In the genomic region with DNA sequence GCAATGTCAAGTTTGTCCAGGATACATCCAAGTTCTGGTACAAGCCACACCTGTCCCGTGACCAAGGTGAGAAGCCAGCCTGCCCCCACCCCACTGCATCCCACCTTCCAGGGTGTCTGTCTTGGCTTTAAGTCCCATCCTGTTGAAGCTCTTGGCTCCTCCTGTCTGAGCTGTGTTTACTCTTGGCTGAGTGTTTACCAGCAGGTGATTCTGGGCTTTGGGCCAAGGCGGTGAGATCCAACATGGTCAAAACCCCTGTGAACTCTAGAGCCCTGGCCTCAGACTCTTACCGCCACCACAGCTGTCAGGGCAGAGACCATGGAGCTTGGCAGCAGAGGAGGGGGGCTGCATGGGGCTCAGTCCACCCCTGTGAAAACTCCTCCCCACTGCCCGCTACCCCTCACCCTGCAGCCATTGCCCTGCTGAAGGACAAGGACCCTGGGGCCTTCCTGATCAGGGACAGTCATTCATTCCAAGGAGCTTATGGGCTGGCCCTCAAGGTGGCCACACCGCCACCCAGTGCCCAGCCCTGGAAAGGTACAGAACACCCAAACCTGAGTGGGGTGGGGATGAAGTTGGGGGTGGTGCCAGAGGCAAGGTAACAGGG, we compare ENCODE assay signal across 8 cellular contexts. TPM values are rescaled to one million over a fixed set of nuclear protein-coding genes. Genes with fewer than 3 reads are reported as not detected.
A peak's percentile ranks its signal among the peaks of the same experiment; 100 is the strongest.
DNase-seq lines count a peak whose midpoint lies in the region; ATAC-seq and TF ChIP-seq lines count a peak whose summit lies in the region.

No MANE protein-coding gene starts in this region.

- 0 out of 2 replicates have a peak, but pooled peaks have one; percentile 3 for TF ChIP-seq CTCF in AG10803 (conservative IDR thresholded peaks at IDR 0.05; ENCODE audit: low read length)
- TF ChIP-seq CTCF in VCaP (conservative IDR thresholded peaks at IDR 0.05), result peak; percentile 59

- no peak overlapping the region for H3K4me3 ChIP-seq in AG10803 (ENCODE audit: low read length)

- peak overlapping the region; percentile 76 for H3K27ac ChIP-seq in VCaP

- ATAC-seq in left lobe of liver, result peak; percentile 67
- ATAC-seq in HG03432 (IDR thresholded peaks at IDR 0.05; ENCODE audit: unreplicated experiment), result no peak
- ATAC-seq in HG02678 (IDR thresholded peaks at IDR 0.05; ENCODE audit: unreplicated experiment), result no peak
- no peak for ATAC-seq in HG03280 (IDR thresholded peaks at IDR 0.05; ENCODE audit: unreplicated experiment)

- DNase-seq in AG10803 (ENCODE audit: low read depth) (no peak), LoVo (ENCODE audit: low spot score) (peak; percentile 82), left lobe of liver (ENCODE audit: low spot score) (peak; percentile 93), occipital lobe (lab: John Stamatoyannopoulos, UW) (no peak)

RNA-seq across cellular contexts. Expression of gene TNS2, which starts 11.6 kb away (rescaled TPM):
- total RNA-seq in left lobe of liver (146 TPM), occipital lobe (11.1 TPM)

RNA-seq across cellular contexts. Expression of gene SPRYD3, which starts 17.7 kb away (rescaled TPM):
- total RNA-seq in left lobe of liver, result 16.2 TPM
- total RNA-seq in occipital lobe, result 29.6 TPM

RNA-seq across cellular contexts. Expression of gene IGFBP6, which starts 36.0 kb away (rescaled TPM):
- 5.2 TPM for total RNA-seq in left lobe of liver
- total RNA-seq in occipital lobe, result 6.2 TPM

RNA-seq across cellular contexts. Expression of gene SOAT2, which starts 41.8 kb away (rescaled TPM):
- total RNA-seq in left lobe of liver (0.25 TPM), occipital lobe (not detected)

RNA-seq across cellular contexts. Expression of gene EIF4B, which starts 55.3 kb away (rescaled TPM):
- total RNA-seq in left lobe of liver (184 TPM), occipital lobe (1,381 TPM)

Comparison
In these comparisons a context has a peak if more than half of its experiments do, and no peak if none do; other contexts are left out.
1. DNase-seq: peak in LoVo (single experiment) and left lobe of liver (single experiment); none in AG10803 (single experiment) and occipital lobe (single experiment).
2. RNA of gene TNS2, which starts 11.6 kb away (total RNA-seq): 146 TPM in left lobe of liver (single experiment); 11.1 TPM in occipital lobe (single experiment); every median in the first group is over 10 times any median in the second.